Comparison of ENCODE assay signal across 1 cellular context in the genomic region with DNA sequence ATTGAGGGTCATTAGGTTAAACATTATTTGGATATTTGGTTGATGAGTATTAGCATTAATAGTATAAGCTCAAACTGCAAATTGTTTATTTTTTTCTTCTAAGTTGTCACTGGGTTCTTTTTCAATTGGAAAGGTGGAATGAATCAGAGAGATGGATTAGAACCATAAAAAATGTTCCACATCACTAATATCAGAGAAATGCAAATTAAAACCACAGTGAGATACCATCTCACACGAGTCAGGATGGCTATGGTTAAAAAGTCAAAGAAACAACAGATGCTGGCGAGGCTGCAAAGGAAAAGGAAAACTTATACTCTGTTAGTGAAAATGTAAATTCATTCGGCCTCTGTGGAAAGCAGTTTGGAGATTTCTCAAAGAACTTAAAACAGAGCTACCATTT.
TF ChIP-seq lines count a peak whose summit lies in the region.

No MANE protein-coding gene starts in this region.

TF ChIP-seq in SK-N-SH, 30 proteins besides CTCF, POLR2A, EP300 and RAD21 (continued from another document):
- TF ChIP-seq, protein P1, sequence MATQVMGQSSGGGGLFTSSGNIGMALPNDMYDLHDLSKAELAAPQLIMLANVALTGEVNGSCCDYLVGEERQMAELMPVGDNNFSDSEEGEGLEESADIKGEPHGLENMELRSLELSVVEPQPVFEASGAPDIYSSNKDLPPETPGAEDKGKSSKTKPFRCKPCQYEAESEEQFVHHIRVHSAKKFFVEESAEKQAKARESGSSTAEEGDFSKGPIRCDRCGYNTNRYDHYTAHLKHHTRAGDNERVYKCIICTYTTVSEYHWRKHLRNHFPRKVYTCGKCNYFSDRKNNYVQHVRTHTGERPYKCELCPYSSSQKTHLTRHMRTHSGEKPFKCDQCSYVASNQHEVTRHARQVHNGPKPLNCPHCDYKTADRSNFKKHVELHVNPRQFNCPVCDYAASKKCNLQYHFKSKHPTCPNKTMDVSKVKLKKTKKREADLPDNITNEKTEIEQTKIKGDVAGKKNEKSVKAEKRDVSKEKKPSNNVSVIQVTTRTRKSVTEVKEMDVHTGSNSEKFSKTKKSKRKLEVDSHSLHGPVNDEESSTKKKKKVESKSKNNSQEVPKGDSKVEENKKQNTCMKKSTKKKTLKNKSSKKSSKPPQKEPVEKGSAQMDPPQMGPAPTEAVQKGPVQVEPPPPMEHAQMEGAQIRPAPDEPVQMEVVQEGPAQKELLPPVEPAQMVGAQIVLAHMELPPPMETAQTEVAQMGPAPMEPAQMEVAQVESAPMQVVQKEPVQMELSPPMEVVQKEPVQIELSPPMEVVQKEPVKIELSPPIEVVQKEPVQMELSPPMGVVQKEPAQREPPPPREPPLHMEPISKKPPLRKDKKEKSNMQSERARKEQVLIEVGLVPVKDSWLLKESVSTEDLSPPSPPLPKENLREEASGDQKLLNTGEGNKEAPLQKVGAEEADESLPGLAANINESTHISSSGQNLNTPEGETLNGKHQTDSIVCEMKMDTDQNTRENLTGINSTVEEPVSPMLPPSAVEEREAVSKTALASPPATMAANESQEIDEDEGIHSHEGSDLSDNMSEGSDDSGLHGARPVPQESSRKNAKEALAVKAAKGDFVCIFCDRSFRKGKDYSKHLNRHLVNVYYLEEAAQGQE (IDR thresholded peaks at IDR 0.05; ENCODE audit: low read depth, low read length): no peak
- TF ChIP-seq JUND (IDR thresholded peaks at IDR 0.05): peak; percentile 81
- peak; percentile 62 for TF ChIP-seq FOXM1 (IDR thresholded peaks at IDR 0.05; ENCODE audit: low read depth)
- TF ChIP-seq, protein P2, sequence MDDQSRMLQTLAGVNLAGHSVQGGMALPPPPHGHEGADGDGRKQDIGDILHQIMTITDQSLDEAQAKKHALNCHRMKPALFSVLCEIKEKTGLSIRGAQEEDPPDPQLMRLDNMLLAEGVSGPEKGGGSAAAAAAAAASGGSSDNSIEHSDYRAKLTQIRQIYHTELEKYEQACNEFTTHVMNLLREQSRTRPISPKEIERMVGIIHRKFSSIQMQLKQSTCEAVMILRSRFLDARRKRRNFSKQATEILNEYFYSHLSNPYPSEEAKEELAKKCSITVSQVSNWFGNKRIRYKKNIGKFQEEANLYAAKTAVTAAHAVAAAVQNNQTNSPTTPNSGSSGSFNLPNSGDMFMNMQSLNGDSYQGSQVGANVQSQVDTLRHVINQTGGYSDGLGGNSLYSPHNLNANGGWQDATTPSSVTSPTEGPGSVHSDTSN (IDR thresholded peaks at IDR 0.05): peak; percentile 93
